In genomic region chr15:90576711-90577389, GRCh38 we compare ENCODE assay signal across 15 cellular contexts. TPM values are rescaled to one million over a fixed set of nuclear protein-coding genes. Genes with fewer than 3 reads are reported as not detected.
DNase-seq lines count a peak whose midpoint lies in the region; ATAC-seq and TF ChIP-seq lines count a peak whose summit lies in the region.
"Had no signal": no experiment of that assay in that cellular context is flagged by ENCODE, and none has a peak within 500 bp of the region (broad histone marks: within the 10 kb centered on the region; RNA-seq: fewer than 3 reads in every experiment).

No MANE protein-coding gene starts in this region.

- BruUV-seq in MCF 10A (replicated peaks; lab: Mats Ljungman, UMichigan) (no TSS peak), mammary epithelial cell (replicated peaks; lab: Mats Ljungman, UMichigan) (no TSS peak)

- intact Hi-C loops in MCF 10A (cut with micrococcal nuclease): no loop called here
- intact Hi-C loops in mammary epithelial cell (cut with micrococcal nuclease): no loop called here
- intact Hi-C loops in left ventricle myocardium inferior (cut with micrococcal nuclease): no loop called here

- no peaks in the 10 kb centered on the region for H4K20me1 ChIP-seq in mammary epithelial cell (ENCODE audit: insufficient read depth, low read length)

- H3K4me1 Mint-ChIP-seq in MCF 10A (ENCODE audit: insufficient read depth, unreplicated experiment) (no peaks in the 10 kb centered on the region), T-helper 17 cell (peaks cover 44% of the 10 kb centered on the region), endodermal cell (peaks cover 7% of the 10 kb centered on the region)

- DNase-seq in MCF 10A (ENCODE audit: unreplicated experiment) (no peak), mammary epithelial cell (no peak), T-helper 17 cell (no peak), endodermal cell (peak; percentile 58), cerebellum (ENCODE audit: low spot score) (no peak), left ventricle myocardium inferior (no peak)
- DNase-seq: islet precursor cell; NCI-H2107; pancreas; right lobe of liver; stimulated activated CD4-positive, alpha-beta T cell treated with anti-CD3 and anti-CD28 coated beads, Interleukin-15, amount 100 ng/mL, for 24 hours; SW 1271 had no signal

- POLR2A ChIA-PET in MCF 10A (lab: Yijun Ruan, JAX): interaction anchor here (1.0 to 1.2 kb wide), 2 partner anchors 8 to 238 kb away, joined by 3 read pairs; no protein-coding TSS in a partner anchor

- H3K4me1 ChIP-seq in mammary epithelial cell (ENCODE audit: insufficient read depth, low read length) (no peaks in the 10 kb centered on the region), endodermal cell (ENCODE audit: control insufficient read depth, insufficient read depth, low read length) (no peaks in the 10 kb centered on the region), left ventricle myocardium inferior (peaks cover 51% of the 10 kb centered on the region)
- H3K4me1 ChIP-seq: pancreas had no signal

- CTCF ChIA-PET in MCF 10A (lab: Yijun Ruan, JAX) (interaction anchor here (0.6 kb wide), 5 partner anchors 18 to 311 kb away, joined by 3 to 4 read pairs (median 3); no protein-coding TSS in a partner anchor), mammary epithelial cell (lab: Charles Lee; ENCODE audit: low non-redundant PET) (no interaction called here)

- H3K27me3 ChIP-seq in mammary epithelial cell (ENCODE audit: insufficient read depth, low read length) (no peaks in the 10 kb centered on the region), endodermal cell (ENCODE audit: control insufficient read depth, insufficient read depth, low read length, poor library complexity, severe bottlenecking) (no peaks in the 10 kb centered on the region), left ventricle myocardium inferior (ENCODE audit: low read depth) (no peaks in the 10 kb centered on the region)
- H3K27me3 ChIP-seq: hepatocyte, pancreas, right lobe of liver had no signal

- H3K27ac Mint-ChIP-seq in MCF 10A (ENCODE audit: low read depth, unreplicated experiment): peak overlapping the region; percentile 28
- peak overlapping the region; percentile 70 for H3K27ac Mint-ChIP-seq in T-helper 17 cell
- H3K27ac Mint-ChIP-seq in endodermal cell: no peak overlapping the region

- H3K4me3 ChIP-seq in mammary epithelial cell (replicated peaks in 1 of 3; ENCODE audit: insufficient read depth in 1 of 3, low read depth in 2 of 3, low read length in 3 of 3) (no peak overlapping the region), endodermal cell (ENCODE audit: low read length) (no peak overlapping the region), left ventricle myocardium inferior (no peak overlapping the region)
- H3K4me3 ChIP-seq: coronary artery, hepatocyte, pancreas, right lobe of liver had no signal

- H3K36me3 ChIP-seq in mammary epithelial cell (ENCODE audit: insufficient read depth, low read length): no peaks in the 10 kb centered on the region
- H3K36me3 ChIP-seq in endodermal cell (ENCODE audit: control insufficient read depth, insufficient read depth, low read length): no peaks in the 10 kb centered on the region
- no peaks in the 10 kb centered on the region for H3K36me3 ChIP-seq in left ventricle myocardium inferior
- H3K36me3 ChIP-seq: pancreas, right lobe of liver had no signal

- no peak for TF ChIP-seq CTCF in MCF 10A (IDR thresholded peaks at IDR 0.05; ENCODE audit: unreplicated experiment)
- no peak for TF ChIP-seq CTCF in mammary epithelial cell (conservative IDR thresholded peaks at IDR 0.05 in 1 of 2, IDR thresholded peaks at IDR 0.05 in 1 of 2; ENCODE audit: extremely low read depth in 1 of 2, insufficient read depth in 1 of 2, low read depth in 1 of 2, low read length in 2 of 2)
- TF ChIP-seq CTCF in endodermal cell (conservative IDR thresholded peaks at IDR 0.05): no peak
- no peak for TF ChIP-seq CTCF in left ventricle myocardium inferior (IDR thresholded peaks at IDR 0.05; ENCODE audit: borderline replicate concordance)

- H3K9me3 Mint-ChIP-seq in MCF 10A (ENCODE audit: unreplicated experiment): no peaks in the 10 kb centered on the region
- H3K9me3 Mint-ChIP-seq in endodermal cell: no peaks in the 10 kb centered on the region

- H3K9ac ChIP-seq in mammary epithelial cell (ENCODE audit: insufficient read depth, low read length): no peak overlapping the region
- no peak overlapping the region for H3K9ac ChIP-seq in endodermal cell (ENCODE audit: extremely low read depth, low read length, poor library complexity, severe bottlenecking)

- H3K9me3 ChIP-seq in mammary epithelial cell (replicated peaks; ENCODE audit: insufficient read depth, low read length) (no peaks in the 10 kb centered on the region), T-helper 17 cell (ENCODE audit: control insufficient read depth, low read length, poor library complexity, severe bottlenecking) (no peaks in the 10 kb centered on the region), endodermal cell (ENCODE audit: control insufficient read depth, low read length) (no peaks in the 10 kb centered on the region), left ventricle myocardium inferior (replicated peaks) (no peaks in the 10 kb centered on the region)
- H3K9me3 ChIP-seq: pancreas, right lobe of liver had no signal

- H3K4me2 ChIP-seq in mammary epithelial cell (ENCODE audit: insufficient read depth, low read depth, low read length): no peak overlapping the region
- H3K4me2 ChIP-seq: hepatocyte had no signal

- peaks cover 19% of the 10 kb centered on the region for H3K79me2 ChIP-seq in mammary epithelial cell (ENCODE audit: insufficient read depth, low read length)

- H3K27me3 Mint-ChIP-seq in MCF 10A (ENCODE audit: insufficient read depth, unreplicated experiment): no peaks in the 10 kb centered on the region
- H3K27me3 Mint-ChIP-seq in T-helper 17 cell: no peaks in the 10 kb centered on the region
- no peaks in the 10 kb centered on the region for H3K27me3 Mint-ChIP-seq in endodermal cell (ENCODE audit: insufficient read depth)

- H2AFZ ChIP-seq in mammary epithelial cell (ENCODE audit: low read depth, low read length): no peak overlapping the region
- H2AFZ ChIP-seq: hepatocyte had no signal

- H3K4me3 Mint-ChIP-seq in MCF 10A (ENCODE audit: unreplicated experiment) (no peak overlapping the region), T-helper 17 cell (no peak overlapping the region), endodermal cell (no peak overlapping the region)

- 98% methylated on average over 7 of the region's 7 CpGs for WGBS in mammary epithelial cell (ENCODE audit: low coverage, missing lambda C conversion rate)
- WGBS in endodermal cell (ENCODE audit: insufficient coverage in 1 of 2, insufficient read length in 1 of 2), 2 experiments: 84 to 90% methylated on average over 5 to 6 of the region's 7 CpGs

- in situ Hi-C loops in mammary epithelial cell (cut with MboI; ENCODE audit: low sequenced_read_pairs in 2 of 2): no loop called here

- H3K36me3 Mint-ChIP-seq in MCF 10A (ENCODE audit: insufficient read depth, unreplicated experiment) (peaks cover under 1% of the 10 kb centered on the region), T-helper 17 cell (ENCODE audit: low read depth) (peaks cover 7% of the 10 kb centered on the region), endodermal cell (ENCODE audit: low read depth) (no peaks in the 10 kb centered on the region)

- no peak for ATAC-seq in T-helper 17 cell
- ATAC-seq in GM21825 (IDR thresholded peaks at IDR 0.05; ENCODE audit: unreplicated experiment): no peak
- ATAC-seq: pancreas, right lobe of liver had no signal

- H3K27ac ChIP-seq in mammary epithelial cell (ENCODE audit: insufficient read depth, low read depth, low read length) (no peak overlapping the region), endodermal cell (ENCODE audit: low read depth, low read length) (no peak overlapping the region), left ventricle myocardium inferior (replicated peaks) (no peak overlapping the region)
- H3K27ac ChIP-seq: coronary artery, hepatocyte, pancreas, right lobe of liver had no signal

- dilution Hi-C loops in mammary epithelial cell (cut with HindIII; ENCODE audit: low sequenced_read_pairs): no loop called here

RNA-seq across cellular contexts. Expression of gene CRTC3, which starts 47.1 kb away (rescaled TPM):
- total RNA-seq in MCF 10A (2022) (22.6 and 25.9 TPM in 2 replicates), mammary epithelial cell (10 to 100 TPM; 14.0 to 21.8 TPM), T-helper 17 cell (10 to 100 TPM; 76.0 to 84.4 TPM), endodermal cell (10 to 100 TPM; 17.3 to 21.9 TPM), cerebellum (43.8 TPM), left ventricle myocardium inferior (24.1 TPM)
- 11.1 TPM for polyA plus RNA-seq in mammary epithelial cell
- polyA minus RNA-seq in mammary epithelial cell: 63.8 TPM
- polyA plus RNA-seq in endodermal cell (2013, experiment 1 of 2): 13.9 TPM
- polyA plus RNA-seq in endodermal cell (2013, experiment 2 of 2): 12.7 TPM
